In the genomic region with DNA sequence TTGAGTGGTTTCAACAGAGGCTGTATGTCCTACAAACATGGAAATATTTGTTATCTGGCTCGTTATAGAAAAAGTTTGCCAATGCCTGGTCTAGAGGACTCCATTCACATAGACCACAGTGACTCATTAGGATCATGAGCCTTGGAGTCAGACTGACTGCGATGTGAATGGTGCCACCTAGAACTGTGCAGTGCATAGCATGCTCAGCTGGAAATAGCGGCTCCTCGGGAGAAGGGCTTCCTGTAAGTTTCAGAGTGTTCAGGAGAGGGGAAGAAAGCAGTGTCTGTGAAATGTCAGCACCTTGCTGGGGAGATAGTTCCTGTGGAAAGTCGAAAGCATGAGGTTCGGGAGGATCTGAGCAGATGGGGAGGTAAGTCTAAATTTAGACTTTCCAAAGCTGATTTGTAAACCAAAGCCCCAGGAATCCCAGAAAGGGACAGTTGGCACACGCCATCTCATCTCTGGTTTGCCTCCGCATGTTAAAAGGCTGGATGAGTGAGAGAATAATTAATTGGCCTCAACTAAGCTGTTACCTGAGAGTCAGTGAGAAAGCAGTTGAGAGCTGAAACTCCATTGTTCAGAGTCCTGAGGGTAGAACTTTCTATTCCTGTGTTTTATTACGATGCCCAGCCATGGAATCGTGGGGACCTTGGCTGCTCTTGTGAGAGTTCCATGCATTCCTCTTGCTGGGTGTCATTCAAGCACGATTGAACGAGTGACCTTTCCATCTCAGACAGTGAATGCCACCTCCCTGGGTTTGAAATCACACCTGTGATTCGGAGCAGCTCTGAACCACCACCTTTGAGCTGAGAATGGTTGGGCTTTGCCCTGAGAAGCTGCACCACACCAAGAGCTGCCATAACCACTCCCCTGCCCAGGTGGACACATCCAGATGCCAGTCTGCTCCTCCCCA, we compare ENCODE assay signal across 9 cellular contexts.
DNase-seq lines count a peak whose midpoint lies in the region; ATAC-seq and TF ChIP-seq lines count a peak whose summit lies in the region.
"Had no signal": no experiment of that assay in that cellular context is flagged by ENCODE, and none has a peak within 500 bp of the region (broad histone marks: within the 10 kb centered on the region; RNA-seq: fewer than 3 reads in every experiment).

No MANE protein-coding gene starts in this region.

- H2AFZ ChIP-seq in OCI-LY7 (ENCODE audit: low read length), result no peak overlapping the region

- WGBS in adrenal gland, 4 donors, result 66 to 83% (median 73%) methylated on average over 13 of the region's 13 CpGs
- 53 to 55% methylated on average over 13 of the region's 13 CpGs for WGBS in thyroid gland, 2 donors

- H3K4me3 ChIP-seq in LNCaP clone FGC (ENCODE audit: low read depth, low read length) (no peak overlapping the region), adrenal gland (no peak overlapping the region), thyroid gland (replicated peaks in 1 of 3) (no peak overlapping the region), OCI-LY7 (ENCODE audit: low read depth, low read length, poor library complexity, severe bottlenecking) (no peak overlapping the region)

- peak; percentile 56 to 73 for ATAC-seq in left cardiac atrium
- no peak for ATAC-seq in GM21529 (IDR thresholded peaks at IDR 0.05; ENCODE audit: unreplicated experiment)
- ATAC-seq: activated CD4-positive, CD25-positive, alpha-beta regulatory T cell treated with anti-CD3 and anti-CD28 coated beads, Interleukin-2, amount 50 U/mL, for 24 hours had no signal

- H3K9me3 ChIP-seq in adrenal gland (replicated peaks in 1 of 3) (no peaks in the 10 kb centered on the region), thyroid gland (no peaks in the 10 kb centered on the region), OCI-LY7 (ENCODE audit: low read length) (no peaks in the 10 kb centered on the region)

- DNase-seq in LNCaP clone FGC (ENCODE audit: low read depth) (no peak), adrenal gland (peak in 6 of 7 donors; percentile 38 to 64 (median 58)), left cardiac atrium (no peak), thyroid gland (peak; percentile 26 to 54), D341Med (ENCODE audit: low spot score) (no peak), OCI-LY7 (ENCODE audit: low spot score) (no peak)
- DNase-seq: NCI-H774 had no signal

- H3K4me1 ChIP-seq in adrenal gland (replicated peaks in 1 of 2) (no peaks in the 10 kb centered on the region), thyroid gland (peaks cover 29 to 31% of the 10 kb centered on the region in 2 donors), OCI-LY7 (ENCODE audit: insufficient read depth, low read length, poor library complexity, severe bottlenecking) (no peaks in the 10 kb centered on the region)

- TF ChIP-seq CTCF in LNCaP clone FGC (IDR thresholded peaks at IDR 0.05; ENCODE audit: control insufficient read depth, extremely low read depth, insufficient read depth) (peak; percentile 20; the same call in 1 of the 2 replicates), adrenal gland (IDR thresholded peaks at IDR 0.05) (peak in 4 of 6 experiments; percentile 16 to 33 (median 27)), thyroid gland (IDR thresholded peaks at IDR 0.05) (peak in 1 of 6 experiments; percentile 8), OCI-LY7 (conservative IDR thresholded peaks at IDR 0.05; ENCODE audit: low read length) (no peak)

- no peaks in the 10 kb centered on the region for H4K20me1 ChIP-seq in OCI-LY7 (ENCODE audit: insufficient read depth, low read length)

- H3K27ac ChIP-seq in adrenal gland, result peak overlapping the region in 2 of 5 donors; percentile 35 to 38
- H3K27ac ChIP-seq in thyroid gland, result peak overlapping the region; percentile 48 to 64 (median 56)
- no peak overlapping the region for H3K27ac ChIP-seq in OCI-LY7 (ENCODE audit: low read depth, low read length, poor library complexity, severe bottlenecking)

- H3K79me2 ChIP-seq in OCI-LY7 (ENCODE audit: insufficient read depth, low read depth, low read length), result no peaks in the 10 kb centered on the region

- POLR2A ChIA-PET in OCI-LY7 (lab: Charles Lee), result no interaction called here

- no peaks in the 10 kb centered on the region for H3K9me2 ChIP-seq in OCI-LY7 (ENCODE audit: insufficient read depth, low read length)

- TF ChIP-seq POLR2A in adrenal gland (IDR thresholded peaks at IDR 0.05) (no peak), thyroid gland (IDR thresholded peaks at IDR 0.05) (peak in 1 of 2 donors; percentile 5)

- no TSS peak for BruUV-seq in OCI-LY7 (replicated peaks; lab: Mats Ljungman, UMichigan)

- no peak overlapping the region for H3K4me2 ChIP-seq in OCI-LY7 (ENCODE audit: low read length)

- H3K27me3 ChIP-seq in adrenal gland, result no peaks in the 10 kb centered on the region
- H3K27me3 ChIP-seq in thyroid gland, result no peaks in the 10 kb centered on the region

- no peaks in the 10 kb centered on the region for H3K36me3 ChIP-seq in adrenal gland (replicated peaks in 1 of 2)
- H3K36me3 ChIP-seq in thyroid gland, result no peaks in the 10 kb centered on the region
- no peaks in the 10 kb centered on the region for H3K36me3 ChIP-seq in OCI-LY7 (ENCODE audit: insufficient read depth, low read length)

- intact Hi-C loops in adrenal gland (cut with DNase I), result no loop called here
- intact Hi-C loops in left cardiac atrium (cut with DNase I), result no loop called here
- intact Hi-C loops in thyroid gland (cut with DNase I), result no loop called here
- intact Hi-C loops in OCI-LY7 (cut with micrococcal nuclease; ENCODE audit: unreplicated experiment), result loop anchor here (5.0 kb wide), 1 partner anchor 208 kb away; no protein-coding TSS in a partner anchor

- CTCF ChIA-PET in OCI-LY7 (lab: Charles Lee; ENCODE audit: unreplicated experiment), result no interaction called here

Comparison
In these comparisons a context has a peak if more than half of its experiments do, and no peak if none do; other contexts are left out.
1. DNase-seq: peak in adrenal gland (6 of 7) and thyroid gland (2 of 2); none in LNCaP clone FGC (single experiment), left cardiac atrium (single experiment), D341Med (single experiment) and OCI-LY7 (single experiment).